ENCODE assay signal across 8 cellular contexts in genomic region chr19:50368649-50369570, GRCh38. TPM values are rescaled to one million over a fixed set of nuclear protein-coding genes. Genes with fewer than 3 reads are reported as not detected.
A peak's percentile ranks its signal among the peaks of the same experiment; 100 is the strongest.
DNase-seq lines count a peak whose midpoint lies in the region; ATAC-seq and TF ChIP-seq lines count a peak whose summit lies in the region.

No MANE protein-coding gene starts in this region.

- H4K20me1 ChIP-seq in GM23338 (replicated peaks; ENCODE audit: insufficient read depth), result no peaks in the 10 kb centered on the region

- H3K4me3 Mint-ChIP-seq in CD4-positive, alpha-beta memory T cell, result peak overlapping the region; percentile 85 to 97 (median 90)
- peak overlapping the region; percentile 71 for H3K4me3 Mint-ChIP-seq in GM23338

- H3K36me3 ChIP-seq in CD4-positive, alpha-beta memory T cell (ENCODE audit: insufficient read depth, low read length), result no peaks in the 10 kb centered on the region
- H3K36me3 ChIP-seq in GM23338 (ENCODE audit: insufficient read depth) (no peaks in the 10 kb centered on the region), brain microvascular endothelial cell (replicated peaks) (no peaks in the 10 kb centered on the region), iPS-15b (ENCODE audit: control insufficient read depth, insufficient read depth, low read length) (no peaks in the 10 kb centered on the region)

- H3K4me3 ChIP-seq in CD4-positive, alpha-beta memory T cell (ENCODE audit: low read length in 2 of 2), result peak overlapping the region; percentile 32 to 88
- H3K4me3 ChIP-seq in GM23338 (peak overlapping the region; percentile 91), brain microvascular endothelial cell (ENCODE audit: low read depth, low read length) (peak overlapping the region; percentile 75), iPS-15b (ENCODE audit: low read depth, low read length) (peak overlapping the region; percentile 89), skeletal muscle cell (ENCODE audit: low read depth, low read length) (peak overlapping the region; percentile 77)

- H3K4me1 Mint-ChIP-seq in CD4-positive, alpha-beta memory T cell, result peaks cover 17 to 43% (median 28%) of the 10 kb centered on the region in 4 donors
- H3K4me1 Mint-ChIP-seq in GM23338, result peaks cover 5% of the 10 kb centered on the region; the same call in 2 of the 3 replicates

- peak; percentile 71 to 78 (median 78) for DNase-seq in CD4-positive, alpha-beta memory T cell
- DNase-seq in GM23338 (ENCODE audit: low spot score) (peak; percentile 93), NCI-H2029 treated with DMSO at 0.1 percent for 48 hours (lab: John Stamatoyannopoulos, UW) (peak; percentile 77), UCSD-AML1 (lab: John Stamatoyannopoulos, UW; ENCODE audit: unreplicated experiment) (peak; percentile 76), brain microvascular endothelial cell (peak; percentile 87), skeletal muscle cell (ENCODE audit: low read depth) (no peak)

- H3K27ac ChIP-seq in CD4-positive, alpha-beta memory T cell (ENCODE audit: low read depth, low read length), result peak overlapping the region; percentile 56
- H3K27ac ChIP-seq in GM23338 (ENCODE audit: low read depth) (peak overlapping the region; percentile 96), brain microvascular endothelial cell (peak overlapping the region; percentile 22)

- POLR2A ChIA-PET in CD4-positive, alpha-beta memory T cell (lab: Charles Lee; ENCODE audit: partially characterized antibody), result interaction anchor here (0.6 to 3.5 kb wide), 6 partner anchors 11 to 740 kb away, joined by 3 to 35 read pairs (median 6); partner anchors contain the start of genes CTU1 and POLD1

- CTCF ChIA-PET in CD4-positive, alpha-beta memory T cell (lab: Charles Lee; ENCODE audit: partially characterized antibody), result interaction anchor here (0.6 to 4.3 kb wide), 14 partner anchors 9 to 553 kb away, joined by 3 to 47 read pairs (median 4); partner anchors contain the start of gene JOSD2

- peak overlapping the region; percentile 97 for H3K4me2 ChIP-seq in GM23338

- no peaks in the 10 kb centered on the region for H3K27me3 ChIP-seq in CD4-positive, alpha-beta memory T cell (ENCODE audit: insufficient read depth, low read length)
- H3K27me3 ChIP-seq in GM23338 (ENCODE audit: insufficient read depth) (no peaks in the 10 kb centered on the region), brain microvascular endothelial cell (replicated peaks) (no peaks in the 10 kb centered on the region), iPS-15b (ENCODE audit: control insufficient read depth, insufficient read depth, low read length) (no peaks in the 10 kb centered on the region)

- no peaks in the 10 kb centered on the region for H3K79me2 ChIP-seq in GM23338 (replicated peaks; ENCODE audit: insufficient read depth)

- no peaks in the 10 kb centered on the region for H3K9me2 ChIP-seq in GM23338 (ENCODE audit: insufficient read depth)

- ATAC-seq in GM23338 (peak; percentile 96), HG03520 (IDR thresholded peaks at IDR 0.05; ENCODE audit: unreplicated experiment) (no peak)

- peak overlapping the region; percentile 97 for H2AFZ ChIP-seq in GM23338

- H3K9ac ChIP-seq in iPS-15b (ENCODE audit: low read depth, low read length), result peak overlapping the region; percentile 96

- peaks cover 0 to 3% of the 10 kb centered on the region in 2 donors for H3K36me3 Mint-ChIP-seq in CD4-positive, alpha-beta memory T cell
- no peaks in the 10 kb centered on the region; the same call in 2 of the 3 replicates for H3K36me3 Mint-ChIP-seq in GM23338 (ENCODE audit: low read depth)

- H3K27me3 Mint-ChIP-seq in CD4-positive, alpha-beta memory T cell, result no peaks in the 10 kb centered on the region
- H3K27me3 Mint-ChIP-seq in GM23338 (ENCODE audit: insufficient read depth, low read depth, poor library complexity), result peaks cover 9% of the 10 kb centered on the region

- H3F3A ChIP-seq in GM23338 (replicated peaks; ENCODE audit: low read depth), result peaks cover 5% of the 10 kb centered on the region; the same call in 1 of the 2 replicates

- in situ Hi-C loops in brain microvascular endothelial cell (cut with HindIII; ENCODE audit: low pct_ligation_motif_present, low sequenced_read_pairs), result no loop called here

- no peaks in the 10 kb centered on the region for H3K9me3 Mint-ChIP-seq in CD4-positive, alpha-beta memory T cell
- peaks cover 31% of the 10 kb centered on the region for H3K9me3 Mint-ChIP-seq in GM23338

- TF ChIP-seq CTCF in GM23338 (conservative IDR thresholded peaks at IDR 0.05; ENCODE audit: low read depth in 2 of 2) (peak; percentile 70 to 85), brain microvascular endothelial cell (IDR thresholded peaks at IDR 0.05; ENCODE audit: low read depth, low read length, missing control alignments) (peak; percentile 84)

- H3K27ac Mint-ChIP-seq in CD4-positive, alpha-beta memory T cell, result peak overlapping the region; percentile 62 to 96 (median 90)
- peak overlapping the region; percentile 78; the same call in 1 of the 2 replicates for H3K27ac Mint-ChIP-seq in GM23338

- H3K9me3 ChIP-seq in CD4-positive, alpha-beta memory T cell (ENCODE audit: control insufficient read depth in 1 of 2, low read length in 2 of 2), result no peaks in the 10 kb centered on the region
- H3K9me3 ChIP-seq in iPS-15b (ENCODE audit: control insufficient read depth, insufficient read depth, low read length), result no peaks in the 10 kb centered on the region

- intact Hi-C loops in CD4-positive, alpha-beta memory T cell (cut with micrococcal nuclease), result loop anchor here (1.0 to 2.0 kb wide), 6 partner anchors 12 to 187 kb away; partner anchors contain the start of genes JOSD2 and POLD1

- peaks cover 26% of the 10 kb centered on the region for H3K4me1 ChIP-seq in CD4-positive, alpha-beta memory T cell (ENCODE audit: insufficient read depth, low read length)
- no peaks in the 10 kb centered on the region; the same call in 1 of the 2 replicates for H3K4me1 ChIP-seq in GM23338 (ENCODE audit: insufficient read depth)
- no peaks in the 10 kb centered on the region for H3K4me1 ChIP-seq in iPS-15b (ENCODE audit: control insufficient read depth, insufficient read depth, low read length)

TF ChIP-seq in GM23338, 12 proteins besides CTCF, POLR2A, EP300 and RAD21:
- peak; percentile 68 for TF ChIP-seq POLR2AphosphoS5 (IDR thresholded peaks at IDR 0.05; ENCODE audit: low read depth)
- TF ChIP-seq CREB1 (CRISPR knock-in tag; IDR thresholded peaks at IDR 0.05; ENCODE audit: low read depth), result no peak

RNA-seq across cellular contexts. Expression of gene NAPSA, which starts 3.5 kb away (rescaled TPM):
- total RNA-seq in CD4-positive, alpha-beta memory T cell, result 1 to 10 TPM; 4.8 to 6.6 TPM
- under 1 TPM; 0.57 to 0.61 TPM for polyA plus RNA-seq in CD4-positive, alpha-beta memory T cell
- 0.14 and 0.27 TPM in 2 replicates for total RNA-seq in GM23338 (2014; rRNA removed; shearing (Covaris generic))
- polyA plus RNA-seq in GM23338 (2016; fragmentation: Nextera tagmentation; extraction: Ambion mirVana), result 0.63 and 0.99 TPM in 2 replicates

RNA-seq across cellular contexts. Expression of gene NR1H2, which starts 7.3 kb away (rescaled TPM):
- total RNA-seq in CD4-positive, alpha-beta memory T cell, result 100 to 1,000 TPM; 103 to 109 TPM
- 10 to 100 TPM; 86.9 to 88.0 TPM for polyA plus RNA-seq in CD4-positive, alpha-beta memory T cell
- total RNA-seq in GM23338 (2014; rRNA removed; shearing (Covaris generic)), result 54.6 and 70.2 TPM in 2 replicates
- 29.8 and 32.9 TPM in 2 replicates for polyA plus RNA-seq in GM23338 (2016; fragmentation: Nextera tagmentation; extraction: Ambion mirVana)

RNA-seq across cellular contexts. Expression of gene POLD1, which starts 15.2 kb away (rescaled TPM):
- total RNA-seq in CD4-positive, alpha-beta memory T cell, result 10 to 100 TPM; 40.4 to 41.1 TPM
- polyA plus RNA-seq in CD4-positive, alpha-beta memory T cell, result 10 to 100 TPM; 29.3 to 30.7 TPM
- 141 and 173 TPM in 2 replicates for total RNA-seq in GM23338 (2014; rRNA removed; shearing (Covaris generic))
- polyA plus RNA-seq in GM23338 (2016; fragmentation: Nextera tagmentation; extraction: Ambion mirVana), result 111 and 113 TPM in 2 replicates

RNA-seq across cellular contexts. Expression of gene KCNC3, which starts 39.7 kb away (rescaled TPM):
- 1 to 10 TPM; 1.6 to 1.7 TPM for total RNA-seq in CD4-positive, alpha-beta memory T cell
- polyA plus RNA-seq in CD4-positive, alpha-beta memory T cell, result not detected
- 2.7 and 3.4 TPM in 2 replicates for total RNA-seq in GM23338 (2014; rRNA removed; shearing (Covaris generic))
- 0.89 and 1.3 TPM in 2 replicates for polyA plus RNA-seq in GM23338 (2016; fragmentation: Nextera tagmentation; extraction: Ambion mirVana)

RNA-seq across cellular contexts. Expression of gene SPIB, which starts 49.8 kb away (rescaled TPM):
- not detected for total RNA-seq in CD4-positive, alpha-beta memory T cell
- polyA plus RNA-seq in CD4-positive, alpha-beta memory T cell, result 1 to 10 TPM in 1 of 2 donors, not detected in 1; 1.9 TPM
- total RNA-seq in GM23338 (2014; rRNA removed; shearing (Covaris generic)), result 16.9 and 17.5 TPM in 2 replicates
- 12.6 and 13.0 TPM in 2 replicates for polyA plus RNA-seq in GM23338 (2016; fragmentation: Nextera tagmentation; extraction: Ambion mirVana)

Comparison
In these comparisons a context has a peak if more than half of its experiments do, and no peak if none do; other contexts are left out.
1. H3K27ac ChIP-seq: peak in every context shown above with its lines; median percentile 96 in GM23338; 56 in CD4-positive, alpha-beta memory T cell; 22 in brain microvascular endothelial cell.